Comparison of ENCODE assay signal across 32 cellular contexts in the genomic region with DNA sequence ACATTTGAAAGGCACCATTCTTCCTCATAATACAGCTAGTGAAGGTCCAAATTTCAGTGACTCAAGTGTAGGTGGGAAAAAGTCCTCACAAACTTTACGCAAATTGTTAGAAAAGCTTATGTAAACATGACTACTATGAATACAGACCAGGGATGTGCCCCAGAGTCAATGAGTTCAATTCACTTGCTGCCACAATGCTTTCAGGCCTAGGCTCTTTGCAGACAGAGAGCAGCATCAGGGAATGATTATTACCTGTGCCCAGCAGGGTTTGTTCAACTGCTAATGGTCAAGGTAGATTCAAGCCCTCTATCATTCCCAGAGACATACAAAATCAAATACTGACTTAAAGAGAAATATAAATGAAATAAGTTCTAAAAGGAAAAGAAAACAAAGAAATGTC.
"Had no signal": no experiment of that assay in that cellular context is flagged by ENCODE, and none has a peak within 500 bp of the region (broad histone marks: within the 10 kb centered on the region; RNA-seq: fewer than 3 reads in every experiment).

No MANE protein-coding gene starts in this region.

- H3K27me3 ChIP-seq: brain microvascular endothelial cell, dorsolateral prefrontal cortex, esophagus muscularis mucosa, gastrocnemius medialis, heart left ventricle had no signal

- H3K9me3 ChIP-seq: esophagus muscularis mucosa, gastrocnemius medialis, heart left ventricle had no signal

- DNase-seq: activated CD4-positive, alpha-beta memory T cell treated with anti-CD3 and anti-CD28 coated beads, Interleukin-2, amount 10 ng/mL, durations not matched to agents 7 days and 5 days; activated CD4-positive, alpha-beta T cell treated with anti-CD3 and anti-CD28 coated beads for 1 hour; activated CD4-positive, alpha-beta T cell treated with anti-CD3 and anti-CD28 coated beads for 4 hours; activated CD4-positive, alpha-beta T cell treated with anti-CD3 and anti-CD28 coated beads, Interleukin-2, amount 10 ng/mL, durations not matched to agents 7 days and 5 days; activated CD4-positive, alpha-beta T cell treated with anti-CD3 and anti-CD28 coated beads, Interleukin-2, amount 50 U/mL, for 4 hours; activated CD4-positive, CD25-positive, alpha-beta regulatory T cell; activated CD8-positive, alpha-beta memory T cell treated with anti-CD3 and anti-CD28 coated beads, Interleukin-2, amount 50 U/mL, for 48 hours; activated gamma-delta T cell; activated naive CD4-positive, alpha-beta T cell treated with anti-CD3 and anti-CD28 coated beads, Interleukin-2, amount 50 U/mL, for 16 hours; activated naive CD4-positive, alpha-beta T cell treated with Interleukin-2 at 50 U/mL for 16 hours; activated T-cell treated with anti-CD3 and anti-CD28 coated beads for 4 hours; activated T-cell treated with anti-CD3 and anti-CD28 coated beads, Interleukin-2, amount 50 U/mL, for 24 hours; activated T-cell treated with anti-CD3 and anti-CD28 coated beads, Interleukin-2, amount 50 U/mL, for 72 hours; amniotic stem cell; anterior cingulate cortex; brain microvascular endothelial cell; dorsolateral prefrontal cortex; effector memory CD4-positive, alpha-beta T cell; endodermal cell; erythroblast; foreskin keratinocyte; gastrocnemius medialis; glutamatergic neuron; heart left ventricle; T-helper 1 cell; T-helper 17 cell; T1000; WERI-Rb-1 had no signal

- H3K4me3 ChIP-seq: coronary artery, dorsolateral prefrontal cortex, esophagus muscularis mucosa, gastrocnemius medialis, heart left ventricle had no signal

- H3K27ac ChIP-seq: brain microvascular endothelial cell, coronary artery, dorsolateral prefrontal cortex, esophagus muscularis mucosa, foreskin keratinocyte, gastrocnemius medialis, heart left ventricle, WERI-Rb-1 had no signal

- FAIRE-seq: astrocyte, bronchial epithelial cell had no signal

- ATAC-seq: activated T-cell treated with anti-CD3 and anti-CD28 coated beads, Interleukin-2, amount 50 U/mL, for 72 hours; foreskin keratinocyte; gastrocnemius medialis; heart left ventricle; T-helper 17 cell had no signal

- H3K36me3 ChIP-seq: brain microvascular endothelial cell, esophagus muscularis mucosa, gastrocnemius medialis, WERI-Rb-1 had no signal

- H3K4me1 ChIP-seq: foreskin keratinocyte, gastrocnemius medialis had no signal
